Comparison of ENCODE assay signal across 13 cellular contexts in genomic region chr6:103672169-103672568, GRCh38.
DNase-seq lines count a peak whose midpoint lies in the region; ATAC-seq and TF ChIP-seq lines count a peak whose summit lies in the region.
"Had no signal": no experiment of that assay in that cellular context is flagged by ENCODE, and none has a peak within 500 bp of the region (broad histone marks: within the 10 kb centered on the region; RNA-seq: fewer than 3 reads in every experiment).

No MANE protein-coding gene starts in this region.

- H3K27ac ChIP-seq in OCI-LY1 (ENCODE audit: low read depth, low read length, poor library complexity, severe bottlenecking) (no peak overlapping the region), smooth muscle cell (ENCODE audit: low read depth) (no peak overlapping the region)

- H3K9ac ChIP-seq in OCI-LY1 (ENCODE audit: low read length) (no peak overlapping the region), smooth muscle cell (ENCODE audit: low read depth) (no peak overlapping the region)

- H3K4me3 Mint-ChIP-seq in chondrocyte (ENCODE audit: unreplicated experiment) = no peak overlapping the region
- H3K4me3 Mint-ChIP-seq: activated CD4-positive, alpha-beta memory T cell treated with anti-CD3 and anti-CD28 coated beads for 36 hours; activated naive CD4-positive, alpha-beta T cell treated with anti-CD3 and anti-CD28 coated beads for 36 hours had no signal

- H3F3A ChIP-seq in OCI-LY1 (ENCODE audit: insufficient read depth, low read length) (no peaks in the 10 kb centered on the region), smooth muscle cell (ENCODE audit: low read depth) (no peaks in the 10 kb centered on the region)

- H3K9me3 ChIP-seq in OCI-LY1 (ENCODE audit: low read length) (no peaks in the 10 kb centered on the region), smooth muscle cell (replicated peaks; ENCODE audit: low read depth) (no peaks in the 10 kb centered on the region)

- H3K9me3 Mint-ChIP-seq in chondrocyte (ENCODE audit: low read depth) = no peaks in the 10 kb centered on the region
- H3K9me3 Mint-ChIP-seq: activated naive CD4-positive, alpha-beta T cell treated with anti-CD3 and anti-CD28 coated beads for 36 hours had no signal

- H3K4me3 ChIP-seq in OCI-LY1 (ENCODE audit: low read depth, low read length, poor library complexity, severe bottlenecking) (no peak overlapping the region), smooth muscle cell (no peak overlapping the region)

- H3K4me2 ChIP-seq in OCI-LY1 (ENCODE audit: low read length) (no peak overlapping the region), smooth muscle cell (no peak overlapping the region)

- H4K20me1 ChIP-seq in OCI-LY1 (ENCODE audit: insufficient read depth, low read length) (no peaks in the 10 kb centered on the region), smooth muscle cell (ENCODE audit: low read depth) (no peaks in the 10 kb centered on the region)

- H3K27me3 ChIP-seq in OCI-LY1 (ENCODE audit: insufficient read depth, low read length) (no peaks in the 10 kb centered on the region), smooth muscle cell (ENCODE audit: low read depth) (no peaks in the 10 kb centered on the region)

- H3K4me1 Mint-ChIP-seq in chondrocyte (ENCODE audit: low read depth) = peaks cover 10% of the 10 kb centered on the region

- H3K4me1 ChIP-seq in OCI-LY1 (ENCODE audit: insufficient read depth, low read length, severe bottlenecking) (no peaks in the 10 kb centered on the region), smooth muscle cell (ENCODE audit: low read depth) (no peaks in the 10 kb centered on the region)

- TF ChIP-seq CTCF in OCI-LY1 (IDR thresholded peaks at IDR 0.05; ENCODE audit: low read length) = peak; percentile 16; the same call in 1 of the 2 replicates
- TF ChIP-seq CTCF in chondrocyte (IDR thresholded peaks at IDR 0.05) = peak; percentile 69
- TF ChIP-seq CTCF in smooth muscle cell (IDR thresholded peaks at IDR 0.05; ENCODE audit: borderline replicate concordance, insufficient read depth, poor library complexity, severe bottlenecking) = peak; percentile 29

- H3K27me3 Mint-ChIP-seq in chondrocyte (ENCODE audit: low read depth) = no peaks in the 10 kb centered on the region
- H3K27me3 Mint-ChIP-seq: activated CD4-positive, alpha-beta memory T cell treated with anti-CD3 and anti-CD28 coated beads for 36 hours had no signal

- H2AFZ ChIP-seq in OCI-LY1 (ENCODE audit: low read length) (no peak overlapping the region), smooth muscle cell (ENCODE audit: low read depth) (no peak overlapping the region)

- no peak for ATAC-seq in HG03442 (IDR thresholded peaks at IDR 0.05; ENCODE audit: unreplicated experiment)

- peak; percentile 36 for DNase-seq in SIG-M5 treated with dmso at 0.1 percent for 504 hours (lab: John Stamatoyannopoulos, UW; ENCODE audit: unreplicated experiment)
- no peak for DNase-seq in SIG-M5 (lab: John Stamatoyannopoulos, UW)
- DNase-seq in chondrocyte (ENCODE audit: low spot score) = no peak
- DNase-seq in smooth muscle cell (lab: John Stamatoyannopoulos, UW; ENCODE audit: unreplicated experiment) = no peak
- DNase-seq in NCI-H2029 treated with DMSO at 0.1 percent for 48 hours (lab: John Stamatoyannopoulos, UW) = no peak
- no peak for DNase-seq in NCI-H345 (lab: John Stamatoyannopoulos, UW)
- DNase-seq: activated CD4-positive, alpha-beta memory T cell treated with anti-CD3 and anti-CD28 coated beads for 36 hours; activated naive CD4-positive, alpha-beta T cell treated with anti-CD3 and anti-CD28 coated beads for 36 hours; effector CD8-positive, alpha-beta T cell; NCI-H1436; SHP77 had no signal

- WGBS in smooth muscle cell (ENCODE audit: low lambda C conversion rate) = 72% methylated on average over 1 of the region's 1 CpG

- no peak overlapping the region for H3K27ac Mint-ChIP-seq in chondrocyte (ENCODE audit: unreplicated experiment)
- H3K27ac Mint-ChIP-seq: activated CD4-positive, alpha-beta memory T cell treated with anti-CD3 and anti-CD28 coated beads for 36 hours; activated naive CD4-positive, alpha-beta T cell treated with anti-CD3 and anti-CD28 coated beads for 36 hours had no signal

- no peaks in the 10 kb centered on the region for H3K79me2 ChIP-seq in OCI-LY1 (ENCODE audit: insufficient read depth, low read length)
- H3K79me2 ChIP-seq in smooth muscle cell (ENCODE audit: low read depth) = no peaks in the 10 kb centered on the region

- H3K36me3 Mint-ChIP-seq in chondrocyte (ENCODE audit: low read depth) = no peaks in the 10 kb centered on the region
- H3K36me3 Mint-ChIP-seq: activated CD4-positive, alpha-beta memory T cell treated with anti-CD3 and anti-CD28 coated beads for 36 hours had no signal

- H3K9me2 ChIP-seq in OCI-LY1 (ENCODE audit: low read depth, low read length) = no peaks in the 10 kb centered on the region

- no peaks in the 10 kb centered on the region for H3K36me3 ChIP-seq in OCI-LY1 (ENCODE audit: insufficient read depth, low read length)
- no peaks in the 10 kb centered on the region for H3K36me3 ChIP-seq in smooth muscle cell (ENCODE audit: low read depth)

Comparison
In these comparisons a context has a peak if more than half of its experiments do, and no peak if none do; other contexts are left out.
1. CTCF ChIP-seq: peak in every context shown above with its lines; median percentile 69 in chondrocyte; 29 in smooth muscle cell; 16 in OCI-LY1.